16 cellular contexts compared by ENCODE assay signal in genomic region chr15:100802421-100803157, GRCh38.
"Had no signal": no experiment of that assay in that cellular context is flagged by ENCODE, and none has a peak within 500 bp of the region (broad histone marks: within the 10 kb centered on the region; RNA-seq: fewer than 3 reads in every experiment).

No MANE protein-coding gene starts in this region.

- H3K36me3 ChIP-seq: sigmoid colon, stomach had no signal

- H3K27ac ChIP-seq: sigmoid colon, stomach had no signal

- H3K27me3 ChIP-seq: sigmoid colon, stomach had no signal

- ATAC-seq: effector memory CD8-positive, alpha-beta T cell; left lobe of liver; stimulated activated effector memory CD8-positive, alpha-beta T cell treated with anti-CD3 and anti-CD28 coated beads, Interleukin-12 subunit alpha, Interleukin-12 subunit beta, amount 100 ng/mL, for 72 hours had no signal

- H3K4me3 ChIP-seq: sigmoid colon, stomach had no signal

- H3K9me3 ChIP-seq: sigmoid colon had no signal

- H3K4me1 ChIP-seq: sigmoid colon, stomach had no signal

- DNase-seq: activated CD4-positive, alpha-beta memory T cell treated with anti-CD3 and anti-CD28 coated beads, Interleukin-2, amount 10 ng/mL, durations not matched to agents 7 days and 5 days; activated CD4-positive, alpha-beta T cell treated with anti-CD3 and anti-CD28 coated beads for 48 hours; activated CD4-positive, CD25-positive, alpha-beta regulatory T cell; activated CD8-positive, alpha-beta memory T cell treated with anti-CD3 and anti-CD28 coated beads, Interleukin-2, amount 50 U/mL, for 4 hours; activated gamma-delta T cell; effector memory CD8-positive, alpha-beta T cell; kidney; naive B cell; posterior cingulate gyrus; sigmoid colon; stimulated activated CD4-positive, alpha-beta T cell treated with anti-CD3 and anti-CD28 coated beads, Interleukin-4, amount 100 ng/mL, for 24 hours; stomach; T-helper 1 cell; T-helper 9 cell had no signal
